8 cellular contexts compared by ENCODE assay signal in the genomic region with DNA sequence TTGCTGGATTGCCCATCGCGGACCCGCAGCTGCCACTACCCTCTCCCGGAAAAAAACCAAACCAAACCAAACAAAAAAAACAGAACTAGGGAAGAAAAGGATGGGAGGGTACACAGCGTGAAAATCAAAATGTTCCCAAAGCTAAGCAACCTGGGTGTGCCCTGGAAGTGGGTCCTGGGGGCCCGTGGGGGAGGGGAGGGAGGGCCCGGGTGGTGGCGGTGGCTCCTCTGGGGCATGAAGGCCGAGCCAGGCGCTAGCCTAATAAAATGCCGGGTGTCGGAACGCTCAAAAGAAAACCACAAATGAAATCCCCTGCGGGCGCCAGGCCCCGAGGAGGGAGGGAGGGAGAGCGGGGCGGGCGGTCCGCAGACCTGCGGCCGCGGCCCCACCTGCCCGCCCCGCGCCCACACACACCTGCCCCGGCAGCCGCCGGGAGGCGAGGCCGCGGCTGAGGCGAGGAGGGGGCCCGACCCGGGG. TPM values are rescaled to one million over a fixed set of nuclear protein-coding genes. Genes with fewer than 3 reads are reported as not detected.
A peak's percentile ranks its signal among the peaks of the same experiment; 100 is the strongest.
DNase-seq lines count a peak whose midpoint lies in the region; ATAC-seq lines count a peak whose summit lies in the region.

No MANE protein-coding gene starts in this region.

- H3K9ac ChIP-seq in HUES6 (ENCODE audit: low read length) = peak overlapping the region; percentile 74

- intact Hi-C loops in activated CD4-positive, alpha-beta T cell treated with anti-CD3 and anti-CD28 coated beads, Interleukin-2, amount 10 ng/mL, durations not matched to agents 24 days and 14 days (cut with micrococcal nuclease) = loop anchor here (10.0 kb wide), 2 partner anchors 537 to 697 kb away; a partner anchor contains a TSS
- intact Hi-C loops in aorta (cut with DNase I) = loop anchor here (10.0 kb wide), 2 partner anchors 107 to 437 kb away; no protein-coding TSS in a partner anchor

- H3K4me3 ChIP-seq in HUES6 (ENCODE audit: low read depth, low read length) (peak overlapping the region; percentile 73), aorta (ENCODE audit: low read length in 2 of 2) (peak overlapping the region; percentile 77 to 95)

- DNase-seq in ELR (ENCODE audit: low read depth) = peak; percentile 46
- peak; percentile 80 for DNase-seq in activated CD4-positive, alpha-beta T cell treated with anti-CD3 and anti-CD28 coated beads, Interleukin-2, amount 10 ng/mL, durations not matched to agents 24 days and 14 days
- no peak for DNase-seq in epithelial cell of prostate (ENCODE audit: low read depth, low spot score)
- DNase-seq in naive thymus-derived CD8-positive, alpha-beta T cell = peak in 6 of 10 donors; percentile 4 to 34 (median 22)
- no peak for DNase-seq in aorta
- no peak for DNase-seq in NOMO-1 treated with dmso at 0.1 percent for 144 hours (lab: John Stamatoyannopoulos, UW; ENCODE audit: unreplicated experiment)

- peak overlapping the region; percentile 95 for H3K4me3 Mint-ChIP-seq in activated CD4-positive, alpha-beta T cell treated with anti-CD3 and anti-CD28 coated beads, Interleukin-2, amount 10 ng/mL, durations not matched to agents 24 days and 14 days
- H3K4me3 Mint-ChIP-seq in naive thymus-derived CD8-positive, alpha-beta T cell = peak overlapping the region; percentile 88 to 99 (median 94)

- H3K27me3 Mint-ChIP-seq in activated CD4-positive, alpha-beta T cell treated with anti-CD3 and anti-CD28 coated beads, Interleukin-2, amount 10 ng/mL, durations not matched to agents 24 days and 14 days = no peaks in the 10 kb centered on the region
- no peaks in the 10 kb centered on the region for H3K27me3 Mint-ChIP-seq in naive thymus-derived CD8-positive, alpha-beta T cell

- H3K36me3 Mint-ChIP-seq in activated CD4-positive, alpha-beta T cell treated with anti-CD3 and anti-CD28 coated beads, Interleukin-2, amount 10 ng/mL, durations not matched to agents 24 days and 14 days (ENCODE audit: low read depth) = peaks cover 3% of the 10 kb centered on the region
- H3K36me3 Mint-ChIP-seq in naive thymus-derived CD8-positive, alpha-beta T cell = no peaks in the 10 kb centered on the region

- no peaks in the 10 kb centered on the region for H3K9me3 ChIP-seq in HUES6 (ENCODE audit: control insufficient read depth, insufficient read depth, low read depth, low read length)
- H3K9me3 ChIP-seq in aorta (ENCODE audit: control insufficient read depth, low read length) = no peaks in the 10 kb centered on the region

- 0 to 2% methylated on average over 16 to 35 of the region's 35 CpGs for WGBS in aorta, 2 donors

- H3K27ac Mint-ChIP-seq in activated CD4-positive, alpha-beta T cell treated with anti-CD3 and anti-CD28 coated beads, Interleukin-2, amount 10 ng/mL, durations not matched to agents 24 days and 14 days = peak overlapping the region; percentile 91
- H3K27ac Mint-ChIP-seq in naive thymus-derived CD8-positive, alpha-beta T cell = peak overlapping the region; percentile 79 to 97 (median 88)

- H3K36me3 ChIP-seq in HUES6 (ENCODE audit: control insufficient read depth, insufficient read depth, low read length) (no peaks in the 10 kb centered on the region), aorta (ENCODE audit: control insufficient read depth in 1 of 2, insufficient read depth in 2 of 2, low read length in 1 of 2) (no peaks in the 10 kb centered on the region)

- peaks cover 23% of the 10 kb centered on the region for H3K4me1 Mint-ChIP-seq in activated CD4-positive, alpha-beta T cell treated with anti-CD3 and anti-CD28 coated beads, Interleukin-2, amount 10 ng/mL, durations not matched to agents 24 days and 14 days
- peaks cover 13 to 31% (median 20%) of the 10 kb centered on the region in 4 donors for H3K4me1 Mint-ChIP-seq in naive thymus-derived CD8-positive, alpha-beta T cell

- H3K27ac ChIP-seq in HUES6 (ENCODE audit: low read depth, low read length) (peak overlapping the region; percentile 53; the same call in 1 of the 2 replicates), epithelial cell of prostate (peak overlapping the region; percentile 71), aorta (ENCODE audit: low read depth in 1 of 2, low read length in 2 of 2) (peak overlapping the region in 1 of 2 donors; percentile 58)

- H3K9me3 Mint-ChIP-seq in activated CD4-positive, alpha-beta T cell treated with anti-CD3 and anti-CD28 coated beads, Interleukin-2, amount 10 ng/mL, durations not matched to agents 24 days and 14 days = no peaks in the 10 kb centered on the region
- H3K9me3 Mint-ChIP-seq in naive thymus-derived CD8-positive, alpha-beta T cell = no peaks in the 10 kb centered on the region

- POLR2A ChIA-PET in naive thymus-derived CD8-positive, alpha-beta T cell (lab: Charles Lee) = interaction anchor here (1.5 kb wide), 1 partner anchor 10 kb away, joined by 5 read pairs; no protein-coding TSS in a partner anchor

- H3K27me3 ChIP-seq in HUES6 (ENCODE audit: control insufficient read depth, insufficient read depth, low read length) (no peaks in the 10 kb centered on the region), aorta (ENCODE audit: control insufficient read depth in 1 of 2, insufficient read depth in 2 of 2, low read length in 1 of 2) (no peaks in the 10 kb centered on the region)

- ATAC-seq in GM21529 (IDR thresholded peaks at IDR 0.05; ENCODE audit: unreplicated experiment) (peak; percentile 44), aorta (ENCODE audit: low FRiP score) (peak; percentile 20)
- peak; percentile 22 to 24 for ATAC-seq in naive thymus-derived CD8-positive, alpha-beta T cell

- H3K4me1 ChIP-seq in HUES6 (ENCODE audit: control insufficient read depth, insufficient read depth, low read length) (peaks cover 7% of the 10 kb centered on the region; the same call in 1 of the 2 replicates), aorta (ENCODE audit: control insufficient read depth in 1 of 2, insufficient read depth in 2 of 2, low read length in 2 of 2) (no peaks in the 10 kb centered on the region)

RNA-seq across cellular contexts. Expression of a gene that starts 0.8 kb away (rescaled TPM):
- 33.6 and 33.8 TPM in 2 replicates for total RNA-seq in activated CD4-positive, alpha-beta T cell treated with anti-CD3 and anti-CD28 coated beads, Interleukin-2, amount 10 ng/mL, durations not matched to agents 24 days and 14 days
- total RNA-seq in naive thymus-derived CD8-positive, alpha-beta T cell = 10 to 100 TPM; 47.6 to 60.1 TPM
- polyA plus RNA-seq in naive thymus-derived CD8-positive, alpha-beta T cell = 1 to 10 TPM; 1.8 to 4.5 (median 2.5) TPM
- total RNA-seq in aorta = 10 to 100 TPM; 64.4 to 78.5 TPM
- polyA plus RNA-seq in aorta = 10 to 100 TPM; 16.0 to 24.7 TPM

RNA-seq across cellular contexts. Expression of a gene that starts 27.9 kb away (rescaled TPM):
- total RNA-seq in activated CD4-positive, alpha-beta T cell treated with anti-CD3 and anti-CD28 coated beads, Interleukin-2, amount 10 ng/mL, durations not matched to agents 24 days and 14 days = 1,820 and 1,848 TPM in 2 replicates
- total RNA-seq in naive thymus-derived CD8-positive, alpha-beta T cell = 1,000 to 10,000 TPM; 1,499 to 1,523 TPM
- 100 to 1,000 TPM; 646 to 758 (median 720) TPM for polyA plus RNA-seq in naive thymus-derived CD8-positive, alpha-beta T cell
- 100 to 1,000 TPM; 802 to 884 TPM for total RNA-seq in aorta
- polyA plus RNA-seq in aorta = 1,000 to 10,000 TPM; 1,701 to 2,876 TPM

RNA-seq across cellular contexts. Expression of a gene that starts 37.3 kb away (rescaled TPM):
- 173 and 177 TPM in 2 replicates for total RNA-seq in activated CD4-positive, alpha-beta T cell treated with anti-CD3 and anti-CD28 coated beads, Interleukin-2, amount 10 ng/mL, durations not matched to agents 24 days and 14 days
- total RNA-seq in naive thymus-derived CD8-positive, alpha-beta T cell = 10 to 100 TPM; 46.2 to 48.0 TPM
- polyA plus RNA-seq in naive thymus-derived CD8-positive, alpha-beta T cell = 10 to 100 TPM; 70.2 to 75.8 (median 70.7) TPM
- total RNA-seq in aorta = 100 to 1,000 TPM; 110 to 176 TPM
- polyA plus RNA-seq in aorta = 10 to 100 TPM; 39.5 to 85.9 TPM

Comparison
In these comparisons a context has a peak if more than half of its experiments do, and no peak if none do; other contexts are left out.
1. DNase-seq: peak in ELR (single experiment), activated CD4-positive, alpha-beta T cell treated with anti-CD3 and anti-CD28 coated beads, Interleukin-2, amount 10 ng/mL, durations not matched to agents 24 days and 14 days (single experiment) and naive thymus-derived CD8-positive, alpha-beta T cell (6 of 10); none in epithelial cell of prostate (single experiment), aorta (0 of 2) and NOMO-1 treated with dmso at 0.1 percent for 144 hours (single experiment).
2. Peak in every context shown above with its lines, with median percentiles within 50 percentile points of each other: ATAC-seq.